ENCODE assay signal across 9 cellular contexts in genomic region chr15:101723161-101723873, GRCh38. TPM values are rescaled to one million over a fixed set of nuclear protein-coding genes. Genes with fewer than 3 reads are reported as not detected.
DNase-seq lines count a peak whose midpoint lies in the region; ATAC-seq, FAIRE-seq and TF ChIP-seq lines count a peak whose summit lies in the region.
"Had no signal": no experiment of that assay in that cellular context is flagged by ENCODE, and none has a peak within 500 bp of the region (broad histone marks: within the 10 kb centered on the region; RNA-seq: fewer than 3 reads in every experiment).

No MANE protein-coding gene starts in this region.

- H3K9me3 ChIP-seq in uterus: no peaks in the 10 kb centered on the region

- no peak for TF ChIP-seq POLR2A in uterus (IDR thresholded peaks at IDR 0.05)

- H3K4me3 ChIP-seq in uterus: peak overlapping the region; percentile 55 to 69

- no peaks in the 10 kb centered on the region for H3K27me3 ChIP-seq in uterus

- in situ Hi-C loops in G401 (cut with HindIII; ENCODE audit: low sequenced_read_pairs): no loop called here

- H3K4me1 Mint-ChIP-seq in naive thymus-derived CD8-positive, alpha-beta T cell: peaks cover 16 to 54% (median 43%) of the 10 kb centered on the region in 4 donors

- TF ChIP-seq CTCF in VCaP (conservative IDR thresholded peaks at IDR 0.05) (no peak), uterus (IDR thresholded peaks at IDR 0.05) (no peak), D721Med (IDR thresholded peaks at IDR 0.05; ENCODE audit: insufficient read depth, missing control alignments) (no peak)

- intact Hi-C loops in uterus (cut with DNase I; ENCODE audit: low total_unique reads): no loop called here

- peak; percentile 53 for ATAC-seq in GM21447 (IDR thresholded peaks at IDR 0.05; ENCODE audit: unreplicated experiment)
- no peak for ATAC-seq in naive thymus-derived CD8-positive, alpha-beta T cell

- no peak for FAIRE-seq in D721Med (lab: Jason Lieb, UNC)
- FAIRE-seq: endometrium had no signal

- H3K27ac ChIP-seq in VCaP (peak overlapping the region; percentile 91), uterus (peak overlapping the region; percentile 79 to 87)

- peak overlapping the region; percentile 81 to 96 (median 92) for H3K27ac Mint-ChIP-seq in naive thymus-derived CD8-positive, alpha-beta T cell

- H3K4me1 ChIP-seq in uterus: no peaks in the 10 kb centered on the region

- POLR2A ChIA-PET in naive thymus-derived CD8-positive, alpha-beta T cell (lab: Charles Lee): interaction anchor here (0.6 to 2.6 kb wide), 8 partner anchors 13 to 435 kb away, joined by 3 to 18 read pairs (median 3); partner anchors contain the start of genes SNRPA1 and TM2D3

- H3K9me3 Mint-ChIP-seq in naive thymus-derived CD8-positive, alpha-beta T cell: peaks cover 0 to 2% (median 0%) of the 10 kb centered on the region in 9 donors

- H3K36me3 Mint-ChIP-seq in naive thymus-derived CD8-positive, alpha-beta T cell: peaks cover 10 to 40% (median 29%) of the 10 kb centered on the region in 3 donors

- no peaks in the 10 kb centered on the region for H3K27me3 Mint-ChIP-seq in naive thymus-derived CD8-positive, alpha-beta T cell

- DNase-seq in G401 (ENCODE audit: low spot score) (peak; percentile 10), HuH-7 (ENCODE audit: low spot score) (peak; percentile 28), uterus (no peak), D721Med (ENCODE audit: insufficient read length, low spot score) (no peak)
- peak; percentile 17 for DNase-seq in effector CD8-positive, alpha-beta T cell (lab: John Stamatoyannopoulos, UW)
- DNase-seq in naive thymus-derived CD8-positive, alpha-beta T cell: peak in 4 of 10 donors; percentile 21 to 36 (median 24)

- peak overlapping the region; percentile 77 to 97 (median 92) for H3K4me3 Mint-ChIP-seq in naive thymus-derived CD8-positive, alpha-beta T cell

- no peaks in the 10 kb centered on the region for H3K36me3 ChIP-seq in uterus

RNA-seq across cellular contexts. Expression of gene TARS3, which starts 1.0 kb away (rescaled TPM):
- 13.2 and 15.5 TPM in 2 replicates for total RNA-seq in G401 (2014; rRNA removed; shearing (Covaris generic))
- 10 to 100 TPM; 32.0 to 37.6 TPM for total RNA-seq in naive thymus-derived CD8-positive, alpha-beta T cell
- polyA plus RNA-seq in naive thymus-derived CD8-positive, alpha-beta T cell: 10 to 100 TPM in 2 of 3 donors, 1 to 10 TPM in 1; 7.2 to 15.2 (median 11.9) TPM
- total RNA-seq in uterus: 10 to 100 TPM in 3 of 4 donors, 1 to 10 TPM in 1; 3.3 to 24.8 (median 17.7) TPM

Comparison
In these comparisons a context has a peak if more than half of its experiments do, and no peak if none do; other contexts are left out.
1. DNase-seq: peak in G401 (single experiment), HuH-7 (single experiment) and effector CD8-positive, alpha-beta T cell (single experiment); none in uterus (0 of 2) and D721Med (single experiment).